8 cellular contexts compared by ENCODE assay signal in genomic region chr3:108221911-108222812, GRCh38. TPM values are rescaled to one million over a fixed set of nuclear protein-coding genes. Genes with fewer than 3 reads are reported as not detected.
A peak's percentile ranks its signal among the peaks of the same experiment; 100 is the strongest.
DNase-seq lines count a peak whose midpoint lies in the region; ATAC-seq and TF ChIP-seq lines count a peak whose summit lies in the region.

IFT57 (minus strand) TSS chr3:108222424; CDS start chr3:108222322, 102 bp downstream.

- H3K27me3 Mint-ChIP-seq in T-helper 17 cell = no peaks in the 10 kb centered on the region
- H3K27me3 Mint-ChIP-seq in progenitor cell of endocrine pancreas = peaks cover 2% of the 10 kb centered on the region

- peak within 1 kb of the TSS; percentile 100 for H3K27ac Mint-ChIP-seq in T-helper 17 cell
- peak within 1 kb of the TSS; percentile 100 for H3K27ac Mint-ChIP-seq in progenitor cell of endocrine pancreas

- H3K9me3 Mint-ChIP-seq in progenitor cell of endocrine pancreas (ENCODE audit: low read depth) = no peaks in the 10 kb centered on the region

- TF ChIP-seq CTCF in GM13976 (IDR thresholded peaks at IDR 0.05; ENCODE audit: borderline replicate concordance, control extremely low read depth, extremely low read depth, insufficient read depth, missing control alignments) (no peak), left ventricle myocardium inferior (IDR thresholded peaks at IDR 0.05; ENCODE audit: borderline replicate concordance) (no peak), progenitor cell of endocrine pancreas (IDR thresholded peaks at IDR 0.05; ENCODE audit: unreplicated experiment) (no peak)

- peaks cover 43% of the 10 kb centered on the region for H3K4me1 Mint-ChIP-seq in T-helper 17 cell
- peaks cover 34% of the 10 kb centered on the region for H3K4me1 Mint-ChIP-seq in progenitor cell of endocrine pancreas (ENCODE audit: low read depth)

- H3K27ac ChIP-seq in left ventricle myocardium inferior (replicated peaks) = peak within 1 kb of the TSS; percentile 67

- H3K4me3 Mint-ChIP-seq in T-helper 17 cell (peak within 1 kb of the TSS; percentile 100), progenitor cell of endocrine pancreas (ENCODE audit: low read depth) (peak within 1 kb of the TSS; percentile 99)

- peaks cover 42% of the 10 kb centered on the region for H3K4me1 ChIP-seq in left ventricle myocardium inferior

- DNase-seq in GM13976 (ENCODE audit: low spot score) = peak; percentile 98
- DNase-seq in NCI-H1694 (lab: John Stamatoyannopoulos, UW) = peak; percentile 91
- DNase-seq in T-helper 17 cell = peak; percentile 90 to 96 (median 91)
- DNase-seq in amygdala (lab: John Stamatoyannopoulos, UW) = peak; percentile 44 to 99 (median 96)
- peak; percentile 96 for DNase-seq in left ventricle myocardium inferior
- DNase-seq in progenitor cell of endocrine pancreas (ENCODE audit: low spot score, unreplicated experiment) = peak; percentile 94
- DNase-seq in ureter (ENCODE audit: low spot score) = peak; percentile 98

- ATAC-seq in HG02884 (IDR thresholded peaks at IDR 0.05; ENCODE audit: unreplicated experiment) (peak; percentile 86), T-helper 17 cell (peak; percentile 94)

- H3K27me3 ChIP-seq in left ventricle myocardium inferior (ENCODE audit: low read depth) = no peaks in the 10 kb centered on the region

- peaks cover 10% of the 10 kb centered on the region for H3K36me3 ChIP-seq in left ventricle myocardium inferior

- peak within 1 kb of the TSS; percentile 87 for H3K4me3 ChIP-seq in left ventricle myocardium inferior

- in situ Hi-C loops in GM13976 (cut with MboI; ENCODE audit: low sequenced_read_pairs, unreplicated experiment) = no loop called here

- H3K36me3 Mint-ChIP-seq in T-helper 17 cell (ENCODE audit: low read depth) (peaks cover 3% of the 10 kb centered on the region), progenitor cell of endocrine pancreas (ENCODE audit: insufficient read depth) (peaks cover 2% of the 10 kb centered on the region)

- no peaks in the 10 kb centered on the region for H3K9me3 ChIP-seq in T-helper 17 cell (ENCODE audit: control insufficient read depth, low read length, poor library complexity, severe bottlenecking)
- H3K9me3 ChIP-seq in left ventricle myocardium inferior (replicated peaks) = no peaks in the 10 kb centered on the region

- intact Hi-C loops in left ventricle myocardium inferior (cut with micrococcal nuclease) = no loop called here

RNA-seq across cellular contexts. Expression of gene IFT57, which starts in this region (rescaled TPM):
- total RNA-seq in T-helper 17 cell = 10 to 100 TPM; 48.4 to 52.9 TPM
- 22.6 TPM for total RNA-seq in left ventricle myocardium inferior
- total RNA-seq in progenitor cell of endocrine pancreas = 63.8 and 70.5 TPM in 2 replicates
- total RNA-seq in ureter = 46.8 TPM

Comparison
In these comparisons a context has a peak if more than half of its experiments do, and no peak if none do; other contexts are left out.
1. Peak in every context shown above with its lines: DNase-seq, ATAC-seq, H3K4me3 ChIP-seq and H3K27ac ChIP-seq.